ENCODE assay signal across 8 cellular contexts in genomic region chr6:43856005-43856765, GRCh38.
A peak's percentile ranks its signal among the peaks of the same experiment; 100 is the strongest.
DNase-seq lines count a peak whose midpoint lies in the region; ATAC-seq and TF ChIP-seq lines count a peak whose summit lies in the region.

No MANE protein-coding gene starts in this region.

- no peaks in the 10 kb centered on the region for H3K27me3 ChIP-seq in neural progenitor cell

- peaks cover 42% of the 10 kb centered on the region for H3K4me1 ChIP-seq in neural progenitor cell

- H3K9me3 ChIP-seq in neural progenitor cell (ENCODE audit: low read depth) = no peaks in the 10 kb centered on the region

- no peaks in the 10 kb centered on the region for H3K36me3 ChIP-seq in neural progenitor cell

- H3K4me3 ChIP-seq in epithelial cell of esophagus (ENCODE audit: low read length) (no peak overlapping the region), neural progenitor cell (no peak overlapping the region)

- TF ChIP-seq CTCF in epithelial cell of esophagus (IDR thresholded peaks at IDR 0.05; ENCODE audit: insufficient read depth, low read depth, low read length, missing control alignments) (peak; percentile 33), neural progenitor cell (IDR thresholded peaks at IDR 0.05) (peak; percentile 58)

- H3K9me3 Mint-ChIP-seq in neural progenitor cell = no peaks in the 10 kb centered on the region
- no peaks in the 10 kb centered on the region for H3K9me3 Mint-ChIP-seq in activated naive CD8-positive, alpha-beta T cell treated with anti-CD3 and anti-CD28 coated beads for 36 hours

- peak; percentile 77 for DNase-seq in ELF-1 (ENCODE audit: low read depth, low spot score)
- DNase-seq in NOMO-1 treated with dmso at 0.1 percent for 144 hours (lab: John Stamatoyannopoulos, UW; ENCODE audit: unreplicated experiment) = peak; percentile 68
- DNase-seq in epithelial cell of esophagus (ENCODE audit: low read depth) = peak; percentile 26
- peak; percentile 72 for DNase-seq in neural progenitor cell (ENCODE audit: low spot score)
- no peak for DNase-seq in hypothalamus (lab: John Stamatoyannopoulos, UW)
- DNase-seq in activated naive CD8-positive, alpha-beta T cell treated with anti-CD3 and anti-CD28 coated beads for 36 hours = no peak

- no peak overlapping the region for H3K27ac ChIP-seq in neural progenitor cell

- peaks cover 31% of the 10 kb centered on the region for H3F3A ChIP-seq in neural progenitor cell (ENCODE audit: low read depth)

- H3K79me2 ChIP-seq in neural progenitor cell (ENCODE audit: low read depth) = no peaks in the 10 kb centered on the region

- no peak for ATAC-seq in GM18868 (IDR thresholded peaks at IDR 0.05; ENCODE audit: unreplicated experiment)
- ATAC-seq in HG03280 (IDR thresholded peaks at IDR 0.05; ENCODE audit: unreplicated experiment) = no peak

- H2AFZ ChIP-seq in neural progenitor cell (replicated peaks) = no peak overlapping the region

- H4K20me1 ChIP-seq in neural progenitor cell (ENCODE audit: low read depth) = peaks cover 9% of the 10 kb centered on the region

- no peak overlapping the region for H3K4me2 ChIP-seq in neural progenitor cell

- peak overlapping the region; percentile 51 for H3K27ac Mint-ChIP-seq in neural progenitor cell
- no peak overlapping the region for H3K27ac Mint-ChIP-seq in activated naive CD8-positive, alpha-beta T cell treated with anti-CD3 and anti-CD28 coated beads for 36 hours

- no peaks in the 10 kb centered on the region for H3K36me3 Mint-ChIP-seq in neural progenitor cell
- H3K36me3 Mint-ChIP-seq in activated naive CD8-positive, alpha-beta T cell treated with anti-CD3 and anti-CD28 coated beads for 36 hours = no peaks in the 10 kb centered on the region

- H3K27me3 Mint-ChIP-seq in neural progenitor cell (ENCODE audit: insufficient read depth, low read depth) = peaks cover 17% of the 10 kb centered on the region
- H3K27me3 Mint-ChIP-seq in activated naive CD8-positive, alpha-beta T cell treated with anti-CD3 and anti-CD28 coated beads for 36 hours = no peaks in the 10 kb centered on the region

- H3K9ac ChIP-seq in neural progenitor cell = no peak overlapping the region

- no peak overlapping the region for H3K4me3 Mint-ChIP-seq in neural progenitor cell
- no peak overlapping the region for H3K4me3 Mint-ChIP-seq in activated naive CD8-positive, alpha-beta T cell treated with anti-CD3 and anti-CD28 coated beads for 36 hours

- peaks cover 43% of the 10 kb centered on the region for H3K4me1 Mint-ChIP-seq in neural progenitor cell
- H3K4me1 Mint-ChIP-seq in activated naive CD8-positive, alpha-beta T cell treated with anti-CD3 and anti-CD28 coated beads for 36 hours = no peaks in the 10 kb centered on the region

Comparison
In these comparisons a context has a peak if more than half of its experiments do, and no peak if none do; other contexts are left out.
1. DNase-seq: peak in ELF-1 (single experiment), NOMO-1 treated with dmso at 0.1 percent for 144 hours (single experiment), epithelial cell of esophagus (single experiment) and neural progenitor cell (single experiment); none in hypothalamus (0 of 51) and activated naive CD8-positive, alpha-beta T cell treated with anti-CD3 and anti-CD28 coated beads for 36 hours (single experiment).